Comparison of ENCODE assay signal across 3 cellular contexts in the genomic region with DNA sequence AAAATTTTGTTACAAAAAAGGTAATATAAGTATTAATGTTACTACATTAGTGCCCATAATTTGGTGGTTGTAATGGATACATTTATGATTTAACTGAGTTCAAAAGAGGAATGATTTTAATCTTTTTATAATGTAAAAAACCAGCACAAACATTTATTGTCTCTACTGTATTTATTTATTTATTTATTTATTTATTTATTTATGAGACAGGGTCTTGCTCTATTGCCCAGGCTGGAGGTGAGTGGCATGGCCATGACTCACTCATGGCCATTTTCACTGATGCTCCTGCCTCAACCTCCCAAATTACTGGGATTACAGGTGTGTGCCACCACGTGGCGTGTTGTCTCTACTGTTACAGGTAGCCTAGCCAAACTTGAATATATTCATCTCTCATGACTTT.
A peak's percentile ranks its signal among the peaks of the same experiment; 100 is the strongest.
TF ChIP-seq lines count a peak whose summit lies in the region.

No MANE protein-coding gene starts in this region.

TF ChIP-seq in A549, 52 proteins besides CTCF, POLR2A, EP300 and RAD21:
- peak; percentile 94 for TF ChIP-seq ZC3H11A (IDR thresholded peaks at IDR 0.05)
- no peak for TF ChIP-seq JUNB (IDR thresholded peaks at IDR 0.05)

TF ChIP-seq in HEK293, 187 proteins besides CTCF, POLR2A, EP300 and RAD21 (continues in another document):
- TF ChIP-seq, protein P1, sequence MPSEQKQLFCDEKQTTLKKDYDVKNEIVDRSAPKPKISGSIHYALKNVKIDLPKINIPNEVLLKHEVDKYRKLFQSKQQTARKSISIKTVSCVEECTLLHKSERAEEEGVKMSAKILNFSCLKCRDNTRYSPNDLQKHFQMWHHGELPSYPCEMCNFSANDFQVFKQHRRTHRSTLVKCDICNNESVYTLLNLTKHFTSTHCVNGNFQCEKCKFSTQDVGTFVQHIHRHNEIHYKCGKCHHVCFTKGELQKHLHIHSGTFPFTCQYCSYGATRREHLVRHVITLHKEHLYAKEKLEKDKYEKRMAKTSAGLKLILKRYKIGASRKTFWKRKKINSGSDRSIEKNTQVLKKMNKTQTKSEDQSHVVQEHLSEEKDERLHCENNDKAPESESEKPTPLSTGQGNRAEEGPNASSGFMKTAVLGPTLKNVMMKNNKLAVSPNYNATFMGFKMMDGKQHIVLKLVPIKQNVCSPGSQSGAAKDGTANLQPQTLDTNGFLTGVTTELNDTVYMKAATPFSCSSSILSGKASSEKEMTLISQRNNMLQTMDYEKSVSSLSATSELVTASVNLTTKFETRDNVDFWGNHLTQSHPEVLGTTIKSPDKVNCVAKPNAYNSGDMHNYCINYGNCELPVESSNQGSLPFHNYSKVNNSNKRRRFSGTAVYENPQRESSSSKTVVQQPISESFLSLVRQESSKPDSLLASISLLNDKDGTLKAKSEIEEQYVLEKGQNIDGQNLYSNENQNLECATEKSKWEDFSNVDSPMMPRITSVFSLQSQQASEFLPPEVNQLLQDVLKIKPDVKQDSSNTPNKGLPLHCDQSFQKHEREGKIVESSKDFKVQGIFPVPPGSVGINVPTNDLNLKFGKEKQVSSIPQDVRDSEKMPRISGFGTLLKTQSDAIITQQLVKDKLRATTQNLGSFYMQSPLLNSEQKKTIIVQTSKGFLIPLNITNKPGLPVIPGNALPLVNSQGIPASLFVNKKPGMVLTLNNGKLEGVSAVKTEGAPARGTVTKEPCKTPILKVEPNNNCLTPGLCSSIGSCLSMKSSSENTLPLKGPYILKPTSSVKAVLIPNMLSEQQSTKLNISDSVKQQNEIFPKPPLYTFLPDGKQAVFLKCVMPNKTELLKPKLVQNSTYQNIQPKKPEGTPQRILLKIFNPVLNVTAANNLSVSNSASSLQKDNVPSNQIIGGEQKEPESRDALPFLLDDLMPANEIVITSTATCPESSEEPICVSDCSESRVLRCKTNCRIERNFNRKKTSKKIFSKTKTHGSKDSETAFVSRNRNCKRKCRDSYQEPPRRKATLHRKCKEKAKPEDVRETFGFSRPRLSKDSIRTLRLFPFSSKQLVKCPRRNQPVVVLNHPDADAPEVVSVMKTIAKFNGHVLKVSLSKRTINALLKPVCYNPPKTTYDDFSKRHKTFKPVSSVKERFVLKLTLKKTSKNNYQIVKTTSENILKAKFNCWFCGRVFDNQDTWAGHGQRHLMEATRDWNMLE (tag by site-specific recombination; conservative IDR thresholded peaks at IDR 0.05; ENCODE audit: low read depth) = peak; percentile 77
- TF ChIP-seq ZNF274 (IDR thresholded peaks at IDR 0.05; ENCODE audit: low read length) = no peak
- TF ChIP-seq ZNF274 (tag by site-specific recombination; IDR thresholded peaks at IDR 0.05; ENCODE audit: borderline replicate concordance) = no peak
- no peak for TF ChIP-seq ZNF174 (tag by site-specific recombination; IDR thresholded peaks at IDR 0.05)
- TF ChIP-seq, protein P2, sequence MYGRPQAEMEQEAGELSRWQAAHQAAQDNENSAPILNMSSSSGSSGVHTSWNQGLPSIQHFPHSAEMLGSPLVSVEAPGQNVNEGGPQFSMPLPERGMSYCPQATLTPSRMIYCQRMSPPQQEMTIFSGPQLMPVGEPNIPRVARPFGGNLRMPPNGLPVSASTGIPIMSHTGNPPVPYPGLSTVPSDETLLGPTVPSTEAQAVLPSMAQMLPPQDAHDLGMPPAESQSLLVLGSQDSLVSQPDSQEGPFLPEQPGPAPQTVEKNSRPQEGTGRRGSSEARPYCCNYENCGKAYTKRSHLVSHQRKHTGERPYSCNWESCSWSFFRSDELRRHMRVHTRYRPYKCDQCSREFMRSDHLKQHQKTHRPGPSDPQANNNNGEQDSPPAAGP (tag by site-specific recombination; IDR thresholded peaks at IDR 0.05) = no peak
- no peak for TF ChIP-seq FEZF1 (tag by site-specific recombination; IDR thresholded peaks at IDR 0.05)
- no peak for TF ChIP-seq REPIN1 (tag by site-specific recombination; IDR thresholded peaks at IDR 0.05; ENCODE audit: low read depth)
- no peak for TF ChIP-seq ZNF692 (tag by site-specific recombination; IDR thresholded peaks at IDR 0.05)
- no peak for TF ChIP-seq MEIS1 (CRISPR knock-in tag; IDR thresholded peaks at IDR 0.05; ENCODE audit: borderline replicate concordance)
- peak; percentile 43; the same call in 1 of the 2 replicates for TF ChIP-seq ZXDB (tag by site-specific recombination; IDR thresholded peaks at IDR 0.05)
- TF ChIP-seq ZNF626 (tag by site-specific recombination; IDR thresholded peaks at IDR 0.05) = no peak
- TF ChIP-seq ZNF175 (tag by site-specific recombination; IDR thresholded peaks at IDR 0.05) = no peak
- TF ChIP-seq, protein P3, sequence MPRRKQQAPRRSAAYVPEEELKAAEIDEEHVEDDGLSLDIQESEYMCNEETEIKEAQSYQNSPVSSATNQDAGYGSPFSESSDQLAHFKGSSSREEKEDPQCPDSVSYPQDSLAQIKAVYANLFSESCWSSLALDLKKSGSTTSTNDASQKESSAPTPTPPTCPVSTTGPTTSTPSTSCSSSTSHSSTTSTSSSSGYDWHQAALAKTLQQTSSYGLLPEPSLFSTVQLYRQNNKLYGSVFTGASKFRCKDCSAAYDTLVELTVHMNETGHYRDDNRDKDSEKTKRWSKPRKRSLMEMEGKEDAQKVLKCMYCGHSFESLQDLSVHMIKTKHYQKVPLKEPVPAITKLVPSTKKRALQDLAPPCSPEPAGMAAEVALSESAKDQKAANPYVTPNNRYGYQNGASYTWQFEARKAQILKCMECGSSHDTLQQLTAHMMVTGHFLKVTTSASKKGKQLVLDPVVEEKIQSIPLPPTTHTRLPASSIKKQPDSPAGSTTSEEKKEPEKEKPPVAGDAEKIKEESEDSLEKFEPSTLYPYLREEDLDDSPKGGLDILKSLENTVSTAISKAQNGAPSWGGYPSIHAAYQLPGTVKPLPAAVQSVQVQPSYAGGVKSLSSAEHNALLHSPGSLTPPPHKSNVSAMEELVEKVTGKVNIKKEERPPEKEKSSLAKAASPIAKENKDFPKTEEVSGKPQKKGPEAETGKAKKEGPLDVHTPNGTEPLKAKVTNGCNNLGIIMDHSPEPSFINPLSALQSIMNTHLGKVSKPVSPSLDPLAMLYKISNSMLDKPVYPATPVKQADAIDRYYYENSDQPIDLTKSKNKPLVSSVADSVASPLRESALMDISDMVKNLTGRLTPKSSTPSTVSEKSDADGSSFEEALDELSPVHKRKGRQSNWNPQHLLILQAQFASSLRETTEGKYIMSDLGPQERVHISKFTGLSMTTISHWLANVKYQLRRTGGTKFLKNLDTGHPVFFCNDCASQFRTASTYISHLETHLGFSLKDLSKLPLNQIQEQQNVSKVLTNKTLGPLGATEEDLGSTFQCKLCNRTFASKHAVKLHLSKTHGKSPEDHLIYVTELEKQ (tag by site-specific recombination; IDR thresholded peaks at IDR 0.05; ENCODE audit: borderline replicate concordance) = no peak

TF ChIP-seq in K562, 482 proteins besides CTCF, POLR2A, EP300 and RAD21:
- no peak for TF ChIP-seq ZFP36 (IDR thresholded peaks at IDR 0.05; ENCODE audit: low read depth, low read length, partially characterized antibody)
- TF ChIP-seq ZNF263 (CRISPR knock-in tag; IDR thresholded peaks at IDR 0.05; ENCODE audit: borderline replicate concordance) = no peak
- TF ChIP-seq LCOR (CRISPR knock-in tag; IDR thresholded peaks at IDR 0.05) = no peak
- no peak for TF ChIP-seq DPF2 (IDR thresholded peaks at IDR 0.05)
- peak; percentile 63; the same call in 1 of the 2 replicates for TF ChIP-seq ZNF121 (CRISPR knock-in tag; conservative IDR thresholded peaks at IDR 0.05)
- TF ChIP-seq, protein P4, sequence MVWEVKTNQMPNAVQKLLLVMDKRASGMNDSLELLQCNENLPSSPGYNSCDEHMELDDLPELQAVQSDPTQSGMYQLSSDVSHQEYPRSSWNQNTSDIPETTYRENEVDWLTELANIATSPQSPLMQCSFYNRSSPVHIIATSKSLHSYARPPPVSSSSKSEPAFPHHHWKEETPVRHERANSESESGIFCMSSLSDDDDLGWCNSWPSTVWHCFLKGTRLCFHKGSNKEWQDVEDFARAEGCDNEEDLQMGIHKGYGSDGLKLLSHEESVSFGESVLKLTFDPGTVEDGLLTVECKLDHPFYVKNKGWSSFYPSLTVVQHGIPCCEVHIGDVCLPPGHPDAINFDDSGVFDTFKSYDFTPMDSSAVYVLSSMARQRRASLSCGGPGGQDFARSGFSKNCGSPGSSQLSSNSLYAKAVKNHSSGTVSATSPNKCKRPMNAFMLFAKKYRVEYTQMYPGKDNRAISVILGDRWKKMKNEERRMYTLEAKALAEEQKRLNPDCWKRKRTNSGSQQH (CRISPR knock-in tag; IDR thresholded peaks at IDR 0.05) = no peak
- peak; percentile 13 for TF ChIP-seq RBM25 (IDR thresholded peaks at IDR 0.05; ENCODE audit: low read depth, low read length, severe bottlenecking)
TF ChIP-seq in K562: peak in this region for 2.
